In the genomic region with DNA sequence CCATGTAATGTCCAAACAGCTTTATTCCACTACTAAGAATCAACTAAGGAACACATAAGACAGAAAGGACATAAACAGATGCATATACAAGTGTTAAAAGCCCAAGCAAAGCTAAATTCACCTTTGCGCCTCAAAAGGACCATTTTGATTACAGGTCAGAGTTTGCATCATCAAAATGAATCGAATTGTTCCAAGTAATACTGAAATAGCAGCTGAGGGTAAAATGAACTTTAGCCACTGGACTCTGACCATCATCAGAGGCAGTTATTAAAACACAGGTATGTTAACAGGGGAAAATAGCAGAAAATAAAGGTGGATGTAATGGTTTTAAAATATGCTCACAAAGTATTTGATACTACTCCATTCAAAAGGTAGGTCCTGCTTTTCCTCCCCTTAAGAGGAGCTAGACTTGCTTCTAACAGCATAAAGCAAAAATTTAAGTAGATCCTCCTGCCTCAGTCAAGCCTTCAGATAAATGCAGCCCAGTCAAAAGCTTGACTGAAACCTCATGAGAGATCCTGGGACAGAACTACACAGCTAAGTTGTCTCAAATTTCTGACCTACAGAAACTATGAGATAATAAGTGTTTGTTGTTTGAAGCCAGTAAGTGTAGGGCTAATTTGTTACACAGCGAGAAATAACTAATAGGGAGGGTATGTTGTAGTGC, we compare ENCODE assay signal across 36 cellular contexts. TPM values are rescaled to one million over a fixed set of nuclear protein-coding genes. Genes with fewer than 3 reads are reported as not detected.
"Had no signal": no experiment of that assay in that cellular context is flagged by ENCODE, and none has a peak within 500 bp of the region (broad histone marks: within the 10 kb centered on the region; RNA-seq: fewer than 3 reads in every experiment).

No MANE protein-coding gene starts in this region.

- H3K27ac ChIP-seq: adrenal gland, ascending aorta, breast epithelium, cardiac muscle cell, coronary artery, epithelial cell of prostate, WERI-Rb-1 had no signal

- DNase-seq: activated B cell treated with CpG ODN at 0.5 μM for 24 hours; activated CD4-positive, alpha-beta T cell treated with anti-CD3 and anti-CD28 coated beads for 48 hours; activated CD4-positive, alpha-beta T cell treated with anti-CD3 and anti-CD28 coated beads, Interleukin-2, amount 50 U/mL, for 1 hour; activated CD4-positive, alpha-beta T cell treated with anti-CD3 and anti-CD28 coated beads, Interleukin-2, amount 50 U/mL, for 48 hours; activated CD8-positive, alpha-beta memory T cell treated with anti-CD3 and anti-CD28 coated beads for 24 hours; activated CD8-positive, alpha-beta T cell treated with anti-CD3 and anti-CD28 coated beads for 36 hours; activated effector memory CD4-positive, alpha-beta T cell treated with anti-CD3 and anti-CD28 coated beads, Interleukin-2, amount 50 U/mL, for 16 hours; activated naive CD4-positive, alpha-beta T cell treated with anti-CD3 and anti-CD28 coated beads for 36 hours; activated naive CD8-positive, alpha-beta T cell treated with anti-CD3 and anti-CD28 coated beads for 36 hours; activated naive CD8-positive, alpha-beta T cell treated with anti-CD3 and anti-CD28 coated beads, Interleukin-2, amount 50 U/mL, for 24 hours; activated T-cell treated with anti-CD3 and anti-CD28 coated beads, Interleukin-2, amount 50 U/mL, for 4 hours; adrenal gland; amygdala; central memory CD4-positive, alpha-beta T cell; cerebellar nuclear complex; dermis blood vessel endothelial cell; effector CD4-positive, alpha-beta T cell; effector memory CD8-positive, alpha-beta T cell; esophagus squamous epithelium; foreskin melanocyte; T-helper 1 cell; T-helper 17 cell; T1000; WERI-Rb-1 had no signal

- H3K27ac Mint-ChIP-seq: activated B cell treated with CpG ODN at 0.5 μM for 24 hours; activated CD8-positive, alpha-beta T cell treated with anti-CD3 and anti-CD28 coated beads for 36 hours; activated naive CD4-positive, alpha-beta T cell treated with anti-CD3 and anti-CD28 coated beads for 36 hours; activated naive CD4-positive, alpha-beta T cell treated with anti-CD3 and anti-CD28 coated beads, Interleukin-2, amount 50 U/mL, for 24 hours; activated naive CD8-positive, alpha-beta T cell treated with anti-CD3 and anti-CD28 coated beads for 36 hours; activated naive CD8-positive, alpha-beta T cell treated with anti-CD3 and anti-CD28 coated beads, Interleukin-2, amount 50 U/mL, for 24 hours; activated T-helper 2 cell treated with anti-CD3 and anti-CD28 coated beads, Interferon-gamma antibody, Interleukin-2, Interleukin-4, amounts not matched to agents 10 μg/mL and 5 μg/mL and 100 μg/mL, durations not matched to agents 14 hours and 24 hours and 36 hours; brain; effector memory CD8-positive, alpha-beta T cell; T-helper 17 cell; T-helper 2 cell treated with Interferon-gamma antibody and Interleukin-4, amounts not matched to agents 5 μg/mL and 100 μg/mL, for 36 hours had no signal

- FAIRE-seq: endothelial cell of umbilical vein had no signal

- H3K36me3 Mint-ChIP-seq: activated naive CD4-positive, alpha-beta T cell treated with anti-CD3 and anti-CD28 coated beads, Interleukin-2, amount 50 U/mL, for 24 hours; activated naive CD8-positive, alpha-beta T cell treated with anti-CD3 and anti-CD28 coated beads for 36 hours had no signal

- H3K4me1 Mint-ChIP-seq: activated naive CD4-positive, alpha-beta T cell treated with anti-CD3 and anti-CD28 coated beads, Interleukin-2, amount 50 U/mL, for 24 hours; activated naive CD8-positive, alpha-beta T cell treated with anti-CD3 and anti-CD28 coated beads for 36 hours; activated naive CD8-positive, alpha-beta T cell treated with anti-CD3 and anti-CD28 coated beads, Interleukin-2, amount 50 U/mL, for 24 hours had no signal

- ATAC-seq: activated CD4-positive, CD25-positive, alpha-beta regulatory T cell treated with anti-CD3 and anti-CD28 coated beads, Interleukin-2, amount 50 U/mL, for 24 hours; activated CD8-positive, alpha-beta T cell treated with anti-CD3 and anti-CD28 coated beads for 36 hours; activated naive CD8-positive, alpha-beta T cell treated with anti-CD3 and anti-CD28 coated beads, Interleukin-2, amount 50 U/mL, for 24 hours; activated T-cell treated with anti-CD3 and anti-CD28 coated beads, Interleukin-2, amount 50 U/mL, for 4 hours; effector memory CD8-positive, alpha-beta T cell; gastroesophageal sphincter; T-helper 17 cell had no signal

- H3K36me3 ChIP-seq: adrenal gland, ascending aorta, breast epithelium, cardiac muscle cell, esophagus squamous epithelium, gastroesophageal sphincter, WERI-Rb-1 had no signal

- H3K9me3 ChIP-seq: adrenal gland, ascending aorta, breast epithelium, esophagus squamous epithelium, gastroesophageal sphincter had no signal

- H3K4me3 Mint-ChIP-seq: activated B cell treated with CpG ODN at 0.5 μM for 24 hours; activated CD8-positive, alpha-beta T cell treated with anti-CD3 and anti-CD28 coated beads for 36 hours; activated naive CD4-positive, alpha-beta T cell treated with anti-CD3 and anti-CD28 coated beads for 36 hours; activated naive CD4-positive, alpha-beta T cell treated with anti-CD3 and anti-CD28 coated beads, Interleukin-2, amount 50 U/mL, for 24 hours; activated naive CD8-positive, alpha-beta T cell treated with anti-CD3 and anti-CD28 coated beads for 36 hours; activated naive CD8-positive, alpha-beta T cell treated with anti-CD3 and anti-CD28 coated beads, Interleukin-2, amount 50 U/mL, for 24 hours; activated T-cell treated with anti-CD3 and anti-CD28 coated beads, Interleukin-2, amount 50 U/mL, for 4 hours; brain; effector memory CD8-positive, alpha-beta T cell; T-helper 17 cell; T-helper 2 cell treated with Interferon-gamma antibody and Interleukin-4, amounts not matched to agents 5 μg/mL and 100 μg/mL, for 36 hours had no signal

- H3K4me3 ChIP-seq: adrenal gland, ascending aorta, breast epithelium, cardiac muscle cell, coronary artery, esophagus squamous epithelium, gastroesophageal sphincter had no signal

- H3K9me3 Mint-ChIP-seq: activated B cell treated with CpG ODN at 0.5 μM for 24 hours; activated CD8-positive, alpha-beta T cell treated with anti-CD3 and anti-CD28 coated beads for 36 hours; activated naive CD4-positive, alpha-beta T cell treated with anti-CD3 and anti-CD28 coated beads for 36 hours; activated naive CD4-positive, alpha-beta T cell treated with anti-CD3 and anti-CD28 coated beads, Interleukin-2, amount 50 U/mL, for 24 hours; activated naive CD8-positive, alpha-beta T cell treated with anti-CD3 and anti-CD28 coated beads for 36 hours; activated naive CD8-positive, alpha-beta T cell treated with anti-CD3 and anti-CD28 coated beads, Interleukin-2, amount 50 U/mL, for 24 hours; activated T-cell treated with anti-CD3 and anti-CD28 coated beads, Interleukin-2, amount 50 U/mL, for 4 hours; activated T-helper 2 cell treated with anti-CD3 and anti-CD28 coated beads, Interferon-gamma antibody, Interleukin-2, Interleukin-4, amounts not matched to agents 10 μg/mL and 5 μg/mL and 100 μg/mL, durations not matched to agents 14 hours and 24 hours and 36 hours; effector memory CD8-positive, alpha-beta T cell; T-helper 2 cell treated with Interferon-gamma antibody and Interleukin-4, amounts not matched to agents 5 μg/mL and 100 μg/mL, for 36 hours had no signal

- H3K27me3 Mint-ChIP-seq: activated naive CD4-positive, alpha-beta T cell treated with anti-CD3 and anti-CD28 coated beads, Interleukin-2, amount 50 U/mL, for 24 hours; activated naive CD8-positive, alpha-beta T cell treated with anti-CD3 and anti-CD28 coated beads for 36 hours; activated naive CD8-positive, alpha-beta T cell treated with anti-CD3 and anti-CD28 coated beads, Interleukin-2, amount 50 U/mL, for 24 hours; brain had no signal

- H3K27me3 ChIP-seq: adrenal gland, ascending aorta, breast epithelium, cardiac muscle cell, esophagus squamous epithelium, gastroesophageal sphincter had no signal

RNA-seq across cellular contexts. Expression of a gene that starts 35.4 kb away (rescaled TPM):
- total RNA-seq: activated B cell treated with CpG ODN at 0.5 μM for 24 hours had no signal
